In the genomic region with DNA sequence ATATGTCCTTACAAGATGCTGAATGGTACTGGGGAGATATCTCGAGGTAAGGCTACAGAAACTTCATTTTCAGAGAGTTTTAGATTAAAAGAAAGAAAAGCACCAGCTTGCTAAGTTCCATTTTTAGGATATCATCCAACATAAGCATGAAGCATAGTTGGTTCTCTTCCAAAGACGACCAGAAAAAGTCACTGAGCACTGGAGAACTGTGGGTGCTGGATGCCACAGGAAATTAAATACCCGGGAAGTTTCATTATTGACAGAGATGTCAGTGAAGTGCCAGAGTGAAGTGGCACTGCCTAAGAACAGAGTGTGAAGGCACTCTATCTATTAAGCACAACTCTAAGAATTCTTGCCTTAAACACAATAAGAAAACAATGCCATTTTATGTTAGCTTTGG, we compare ENCODE assay signal across 14 cellular contexts.
A peak's percentile ranks its signal among the peaks of the same experiment; 100 is the strongest.
DNase-seq lines count a peak whose midpoint lies in the region; ATAC-seq and TF ChIP-seq lines count a peak whose summit lies in the region.
"Had no signal": no experiment of that assay in that cellular context is flagged by ENCODE, and none has a peak within 500 bp of the region (broad histone marks: within the 10 kb centered on the region; RNA-seq: fewer than 3 reads in every experiment).

No MANE protein-coding gene starts in this region.

- peaks cover 6% of the 10 kb centered on the region for H3K36me3 Mint-ChIP-seq in glutamatergic neuron (ENCODE audit: unreplicated experiment)
- peaks cover 68% of the 10 kb centered on the region for H3K36me3 Mint-ChIP-seq in stimulated activated effector memory CD8-positive, alpha-beta T cell treated with anti-CD3 and anti-CD28 coated beads, Interleukin-12 subunit alpha, Interleukin-12 subunit beta, amount 100 ng/mL, for 72 hours
- peaks cover 19 to 31% (median 25%) of the 10 kb centered on the region in 3 experiments; a peak in 6 of 7 replicates for H3K36me3 Mint-ChIP-seq in H9 (ENCODE audit: insufficient read depth in 1 of 3, low read depth in 3 of 3)

- no peaks in the 10 kb centered on the region for H3K27me3 ChIP-seq in H9 (ENCODE audit: insufficient read depth, low read length)

- H2BK20ac ChIP-seq in H9 (ENCODE audit: low read depth, low read length, poor library complexity, severe bottlenecking), result no peak overlapping the region

- no peaks in the 10 kb centered on the region for H3K79me1 ChIP-seq in H9 (ENCODE audit: insufficient read depth, low read depth, low read length, poor library complexity, severe bottlenecking)

- DNase-seq in DMS53 (lab: John Stamatoyannopoulos, UW) (peak; percentile 7), DMS53 treated with DMSO at 0.1 percent for 48 hours (lab: John Stamatoyannopoulos, UW; ENCODE audit: unreplicated experiment) (no peak), glutamatergic neuron (no peak), middle frontal gyrus (ENCODE audit: extremely low spot score, low spot score) (no peak), H9 (no peak), H4 (ENCODE audit: low spot score) (no peak)
- DNase-seq in stimulated activated effector memory CD8-positive, alpha-beta T cell treated with anti-CD3 and anti-CD28 coated beads, Interleukin-12 subunit alpha, Interleukin-12 subunit beta, amount 100 ng/mL, for 72 hours (ENCODE audit: low spot score in 2 of 2), result no peak
- DNase-seq: activated effector memory CD4-positive, alpha-beta T cell treated with Interleukin-2 at 50 U/mL for 16 hours; DMS 273 treated with DMSO at 0.1 percent for 48 hours; NCI-H526 treated with DMSO at 0.1 percent for 48 hours; stimulated activated CD4-positive, alpha-beta T cell treated with anti-CD3 and anti-CD28 coated beads, Interleukin-12 subunit alpha, Interleukin-12 subunit beta, amount 100 ng/mL, for 4 hours; stimulated activated CD8-positive, alpha-beta memory T cell treated with anti-CD3 and anti-CD28 coated beads, Interleukin-4, amount 100 ng/mL, for 48 hours had no signal

- TF ChIP-seq CTCF in glutamatergic neuron (IDR thresholded peaks at IDR 0.05; ENCODE audit: partially characterized antibody, unreplicated experiment), result no peak
- TF ChIP-seq CTCF in H9 (conservative IDR thresholded peaks at IDR 0.05), result no peak

- H3K79me2 ChIP-seq in H9 (ENCODE audit: insufficient read depth, low read length), result no peaks in the 10 kb centered on the region

- H3K9me3 ChIP-seq in H9 (ENCODE audit: control insufficient read depth, low read depth, low read length), result no peaks in the 10 kb centered on the region

- no peak overlapping the region for H2AK5ac ChIP-seq in H9 (ENCODE audit: insufficient read length, low read length)

- H3K56ac ChIP-seq in H9 (ENCODE audit: insufficient read length, low read depth, low read length), result no peak overlapping the region

- H2BK120ac ChIP-seq in H9 (ENCODE audit: low read depth, low read length, poor library complexity, severe bottlenecking), result no peak overlapping the region

- H3K27me3 Mint-ChIP-seq in glutamatergic neuron (ENCODE audit: unreplicated experiment), result no peaks in the 10 kb centered on the region
- no peaks in the 10 kb centered on the region for H3K27me3 Mint-ChIP-seq in H9 (ENCODE audit: low read depth)

- H3K14ac ChIP-seq in H9 (ENCODE audit: insufficient read depth, low read length), result no peak overlapping the region

- H3K9ac ChIP-seq in H9 (ENCODE audit: extremely low read depth, insufficient read length, low read length), result no peak overlapping the region

- H3K9me3 Mint-ChIP-seq in glutamatergic neuron (ENCODE audit: unreplicated experiment), result peaks cover 3% of the 10 kb centered on the region
- H3K9me3 Mint-ChIP-seq in stimulated activated effector memory CD8-positive, alpha-beta T cell treated with anti-CD3 and anti-CD28 coated beads, Interleukin-12 subunit alpha, Interleukin-12 subunit beta, amount 100 ng/mL, for 72 hours, result no peaks in the 10 kb centered on the region
- no peaks in the 10 kb centered on the region for H3K9me3 Mint-ChIP-seq in H9

- peaks cover 12% of the 10 kb centered on the region for H3K23me2 ChIP-seq in H9 (ENCODE audit: insufficient read length, low read depth, low read length, poor library complexity, severe bottlenecking)

- WGBS in H9 (ENCODE audit: extremely low coverage, insufficient read length, low lambda C conversion rate), result no CpG with 5 or more reads among the region's 3 CpGs

- H3K4me3 Mint-ChIP-seq in glutamatergic neuron (ENCODE audit: unreplicated experiment) (peak overlapping the region; percentile 56), H9 (no peak overlapping the region)
- H3K4me3 Mint-ChIP-seq in stimulated activated effector memory CD8-positive, alpha-beta T cell treated with anti-CD3 and anti-CD28 coated beads, Interleukin-12 subunit alpha, Interleukin-12 subunit beta, amount 100 ng/mL, for 72 hours, result no peak overlapping the region

- peak overlapping the region; percentile 13 for H3K27ac ChIP-seq in angular gyrus (ENCODE audit: low read depth, low read length)
- no peak overlapping the region for H3K27ac ChIP-seq in H9 (ENCODE audit: insufficient read length, low read depth, low read length)
- H3K27ac ChIP-seq: 22Rv1 had no signal

- no peak overlapping the region for H4K5ac ChIP-seq in H9 (ENCODE audit: insufficient read length, low read depth, low read length)

- H4K8ac ChIP-seq in H9 (replicated peaks; ENCODE audit: insufficient read length, low read depth, low read length), result no peak overlapping the region

- no peak overlapping the region for H3T11ph ChIP-seq in H9 (ENCODE audit: low read length)

- H3K4me1 Mint-ChIP-seq in glutamatergic neuron (ENCODE audit: low read depth, unreplicated experiment) (peaks cover 29% of the 10 kb centered on the region), H9 (peaks cover 32 to 44% of the 10 kb centered on the region in 2 experiments)
- peaks cover 55% of the 10 kb centered on the region for H3K4me1 Mint-ChIP-seq in stimulated activated effector memory CD8-positive, alpha-beta T cell treated with anti-CD3 and anti-CD28 coated beads, Interleukin-12 subunit alpha, Interleukin-12 subunit beta, amount 100 ng/mL, for 72 hours

- no peak overlapping the region for H3K4ac ChIP-seq in H9 (ENCODE audit: low read depth, low read length)

- H4K20me1 ChIP-seq in H9 (ENCODE audit: control insufficient read depth, insufficient read depth, insufficient read length), result no peaks in the 10 kb centered on the region

- H2BK5ac ChIP-seq in H9 (ENCODE audit: insufficient read length, low read length), result no peak overlapping the region

- H3K27ac Mint-ChIP-seq in glutamatergic neuron (ENCODE audit: unreplicated experiment), result no peak overlapping the region
- H3K27ac Mint-ChIP-seq in stimulated activated effector memory CD8-positive, alpha-beta T cell treated with anti-CD3 and anti-CD28 coated beads, Interleukin-12 subunit alpha, Interleukin-12 subunit beta, amount 100 ng/mL, for 72 hours, result peak overlapping the region; percentile 33
- no peak overlapping the region for H3K27ac Mint-ChIP-seq in H9

- no peak overlapping the region for H4K91ac ChIP-seq in H9 (ENCODE audit: insufficient read length, low read depth, low read length)

- no peak for ATAC-seq in stimulated activated effector memory CD8-positive, alpha-beta T cell treated with anti-CD3 and anti-CD28 coated beads, Interleukin-12 subunit alpha, Interleukin-12 subunit beta, amount 100 ng/mL, for 72 hours

- H3K23ac ChIP-seq in H9 (ENCODE audit: insufficient read length, low read depth, low read length), result no peak overlapping the region

- H2BK12ac ChIP-seq in H9 (ENCODE audit: insufficient read length, low read depth, low read length), result no peak overlapping the region

- no peak overlapping the region for H2BK15ac ChIP-seq in H9 (ENCODE audit: low read depth, low read length)

- H3K4me1 ChIP-seq in H9 (ENCODE audit: insufficient read depth, low read length), result no peaks in the 10 kb centered on the region

- H3K18ac ChIP-seq in H9 (ENCODE audit: insufficient read length, low read depth, low read length), result no peak overlapping the region

- H2AFZ ChIP-seq in H9 (ENCODE audit: low read length), result no peak overlapping the region

- no peak overlapping the region for H3K4me2 ChIP-seq in H9 (ENCODE audit: insufficient read depth, insufficient read length, low read length)
